ENCODE assay signal across 2 cellular contexts in the genomic region with DNA sequence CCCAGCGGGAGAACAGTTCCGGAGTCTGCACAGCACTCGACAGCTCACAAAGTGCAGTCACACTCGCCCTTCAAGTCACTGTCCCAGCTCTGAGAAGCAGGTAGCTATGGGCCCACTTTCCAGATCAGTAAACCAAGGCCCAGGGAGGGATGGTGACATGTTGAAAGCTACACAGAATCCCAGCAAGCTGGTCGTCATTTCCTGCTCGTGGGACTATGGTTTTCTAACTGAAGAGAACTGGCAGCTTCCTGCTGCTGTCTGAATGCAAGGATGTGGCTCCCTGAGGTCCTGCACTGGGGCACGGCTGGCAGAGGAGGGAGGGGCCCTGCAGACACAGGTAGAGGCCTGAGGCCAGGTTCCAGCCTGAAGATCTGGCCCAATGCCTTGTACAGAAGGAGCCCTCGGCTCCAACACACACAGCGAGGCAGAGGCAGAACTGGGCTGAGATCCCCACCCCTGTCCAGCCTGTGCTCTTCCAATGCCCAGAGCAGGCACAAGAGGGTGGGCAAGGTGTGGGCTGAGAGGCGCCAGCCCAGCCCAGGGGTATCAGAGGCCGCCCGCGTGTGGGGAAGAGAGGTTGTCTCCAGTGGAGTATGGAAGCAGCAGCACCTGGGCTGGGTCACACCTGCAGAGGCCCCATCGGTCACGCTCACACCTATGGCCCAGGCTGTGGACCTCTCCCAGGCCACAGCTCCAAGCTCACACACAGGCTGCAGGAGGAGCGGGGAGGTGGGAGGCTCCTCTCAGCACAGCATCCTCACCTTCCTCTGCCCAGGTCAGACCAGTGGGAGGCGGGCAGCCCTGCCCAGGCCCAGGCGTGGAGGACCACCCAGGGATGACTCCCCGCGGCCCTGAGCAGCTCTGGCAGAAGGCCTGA.
A peak's percentile ranks its signal among the peaks of the same experiment; 100 is the strongest.
TF ChIP-seq lines count a peak whose summit lies in the region.

No MANE protein-coding gene starts in this region.

TF ChIP-seq in H1, 55 proteins besides CTCF, POLR2A, EP300 and RAD21:
- TF ChIP-seq HDAC2 (IDR thresholded peaks at IDR 0.05; ENCODE audit: borderline replicate concordance in 1 of 2, low read depth in 2 of 2, low read length in 2 of 2): no peak
- TF ChIP-seq KDM1A (IDR thresholded peaks at IDR 0.05; ENCODE audit: borderline replicate concordance, low read length): peak; percentile 5; the same call in 1 of the 2 replicates

TF ChIP-seq in GM23338, 12 proteins besides CTCF, POLR2A, EP300 and RAD21:
- TF ChIP-seq EZH2 (IDR thresholded peaks at IDR 0.05; ENCODE audit: low read depth, unreplicated experiment): no peak
